Comparison of ENCODE assay signal across 29 cellular contexts in genomic region chrX:12141511-12141910, GRCh38. TPM values are rescaled to one million over a fixed set of nuclear protein-coding genes. Genes with fewer than 3 reads are reported as not detected.
"Had no signal": no experiment of that assay in that cellular context is flagged by ENCODE, and none has a peak within 500 bp of the region (broad histone marks: within the 10 kb centered on the region; RNA-seq: fewer than 3 reads in every experiment).

No MANE protein-coding gene starts in this region.

- FAIRE-seq: small intestine had no signal

- ATAC-seq: natural killer cell; psoas muscle; right cardiac atrium; right lobe of liver; stimulated activated effector memory CD8-positive, alpha-beta T cell treated with anti-CD3 and anti-CD28 coated beads, Interleukin-12 subunit alpha, Interleukin-12 subunit beta, amount 100 ng/mL, for 72 hours; stimulated activated naive B cell treated with anti-CD40 and anti-IgM and Interleukin-4, amounts not matched to agents 10 μg/mL and 1 μg/mL and 100 μg/mL, for 72 hours; stimulated activated naive CD8-positive, alpha-beta T cell treated with anti-CD3 and anti-CD28 coated beads, Interleukin-15, amount 100 ng/mL, for 72 hours; stimulated activated naive CD8-positive, alpha-beta T cell treated with anti-CD3 and anti-CD28 coated beads, Interleukin-15, Interleukin-2, amounts not matched to agents 100 U/mL and 50 U/mL, for 24 hours; upper lobe of right lung had no signal

- H3K36me3 Mint-ChIP-seq: natural killer cell; neural progenitor cell; stimulated activated effector memory CD8-positive, alpha-beta T cell treated with anti-CD3 and anti-CD28 coated beads, Interleukin-12 subunit alpha, Interleukin-12 subunit beta, amount 100 ng/mL, for 72 hours; stimulated activated naive B cell treated with anti-CD40 and anti-IgM and Interleukin-4, amounts not matched to agents 10 μg/mL and 1 μg/mL and 100 μg/mL, for 72 hours; type B pancreatic cell had no signal

- H3K27me3 ChIP-seq: ovary, right lobe of liver, sigmoid colon, testis, transverse colon, upper lobe of right lung had no signal

- H3K27ac Mint-ChIP-seq: natural killer cell; nephron; neural progenitor cell; progenitor cell of endocrine pancreas; stimulated activated effector memory CD8-positive, alpha-beta T cell treated with anti-CD3 and anti-CD28 coated beads, Interleukin-12 subunit alpha, Interleukin-12 subunit beta, amount 100 ng/mL, for 72 hours; stimulated activated naive B cell treated with anti-CD40 and anti-IgM and Interleukin-4, amounts not matched to agents 10 μg/mL and 1 μg/mL and 100 μg/mL, for 72 hours; stimulated activated naive CD8-positive, alpha-beta T cell treated with anti-CD3 and anti-CD28 coated beads, Interleukin-15, amount 100 ng/mL, for 72 hours; type B pancreatic cell had no signal

- H3K27ac ChIP-seq: neural progenitor cell, ovary, parathyroid adenoma, psoas muscle, right lobe of liver, suprapubic skin, testis, tibial artery, transverse colon, upper lobe of right lung, uterus had no signal

- H3K9ac ChIP-seq: neural progenitor cell, parathyroid adenoma had no signal

- H2AFZ ChIP-seq: neural progenitor cell, parathyroid adenoma had no signal

- H3K9me3 ChIP-seq: ovary, psoas muscle, right lobe of liver, sigmoid colon, suprapubic skin, testis, tibial artery, transverse colon, upper lobe of right lung, uterus had no signal

- H3K4me2 ChIP-seq: neural progenitor cell had no signal

- DNase-seq: natural killer cell; occipital lobe; ovary; posterior cingulate gyrus; psoas muscle; right cardiac atrium; right lobe of liver; sigmoid colon; small intestine; stimulated activated CD4-positive, alpha-beta T cell treated with anti-CD3 and anti-CD28 coated beads, Interleukin-15, amount 100 ng/mL, for 24 hours; stimulated activated CD4-positive, alpha-beta T cell treated with anti-CD3 and anti-CD28 coated beads, Interleukin-2, amount 100 ng/mL, for 24 hours; stimulated activated CD4-positive, alpha-beta T cell treated with anti-CD3 and anti-CD28 coated beads, Interleukin-2, amount 100 ng/mL, for 48 hours; stimulated activated CD4-positive, alpha-beta T cell treated with anti-CD3 and anti-CD28 coated beads, Interleukin-4, amount 100 ng/mL, for 24 hours; stimulated activated naive B cell treated with anti-CD40 and anti-IgM and Interleukin-4, amounts not matched to agents 10 μg/mL and 1 μg/mL and 100 μg/mL, for 72 hours; stimulated activated naive CD8-positive, alpha-beta T cell treated with anti-CD3 and anti-CD28 coated beads, Interleukin-15, amount 100 ng/mL, for 72 hours; stimulated activated naive CD8-positive, alpha-beta T cell treated with anti-CD3 and anti-CD28 coated beads, Interleukin-15, Interleukin-2, amounts not matched to agents 100 U/mL and 50 U/mL, for 24 hours; substantia nigra; testis; tibial artery; transverse colon; upper lobe of right lung; uterus had no signal

- H3K79me2 ChIP-seq: parathyroid adenoma had no signal

- H3K9me3 Mint-ChIP-seq: natural killer cell; stimulated activated naive B cell treated with anti-CD40 and anti-IgM and Interleukin-4, amounts not matched to agents 10 μg/mL and 1 μg/mL and 100 μg/mL, for 72 hours; stimulated activated naive CD8-positive, alpha-beta T cell treated with anti-CD3 and anti-CD28 coated beads, Interleukin-15, amount 100 ng/mL, for 72 hours; type B pancreatic cell had no signal

- H3K4me3 Mint-ChIP-seq: natural killer cell; nephron; neural progenitor cell; stimulated activated effector memory CD8-positive, alpha-beta T cell treated with anti-CD3 and anti-CD28 coated beads, Interleukin-12 subunit alpha, Interleukin-12 subunit beta, amount 100 ng/mL, for 72 hours; stimulated activated naive B cell treated with anti-CD40 and anti-IgM and Interleukin-4, amounts not matched to agents 10 μg/mL and 1 μg/mL and 100 μg/mL, for 72 hours; stimulated activated naive CD8-positive, alpha-beta T cell treated with anti-CD3 and anti-CD28 coated beads, Interleukin-15, amount 100 ng/mL, for 72 hours; type B pancreatic cell had no signal

- H3K4me1 ChIP-seq: neural progenitor cell, parathyroid adenoma, psoas muscle, right lobe of liver, sigmoid colon, suprapubic skin, testis, transverse colon, upper lobe of right lung, uterus had no signal

- H3K4me3 ChIP-seq: neural progenitor cell, ovary, psoas muscle, right lobe of liver, suprapubic skin, testis, tibial artery, transverse colon, upper lobe of right lung, uterus had no signal

- H3K36me3 ChIP-seq: neural progenitor cell, ovary, right lobe of liver, sigmoid colon, suprapubic skin, tibial artery, transverse colon, upper lobe of right lung, uterus had no signal

- H3K4me1 Mint-ChIP-seq: natural killer cell; nephron; stimulated activated effector memory CD8-positive, alpha-beta T cell treated with anti-CD3 and anti-CD28 coated beads, Interleukin-12 subunit alpha, Interleukin-12 subunit beta, amount 100 ng/mL, for 72 hours; stimulated activated naive CD8-positive, alpha-beta T cell treated with anti-CD3 and anti-CD28 coated beads, Interleukin-15, amount 100 ng/mL, for 72 hours had no signal

RNA-seq across cellular contexts. Expression of gene FRMPD4, which starts 3.2 kb away (rescaled TPM):
- total RNA-seq: natural killer cell had no signal
